In the genomic region with DNA sequence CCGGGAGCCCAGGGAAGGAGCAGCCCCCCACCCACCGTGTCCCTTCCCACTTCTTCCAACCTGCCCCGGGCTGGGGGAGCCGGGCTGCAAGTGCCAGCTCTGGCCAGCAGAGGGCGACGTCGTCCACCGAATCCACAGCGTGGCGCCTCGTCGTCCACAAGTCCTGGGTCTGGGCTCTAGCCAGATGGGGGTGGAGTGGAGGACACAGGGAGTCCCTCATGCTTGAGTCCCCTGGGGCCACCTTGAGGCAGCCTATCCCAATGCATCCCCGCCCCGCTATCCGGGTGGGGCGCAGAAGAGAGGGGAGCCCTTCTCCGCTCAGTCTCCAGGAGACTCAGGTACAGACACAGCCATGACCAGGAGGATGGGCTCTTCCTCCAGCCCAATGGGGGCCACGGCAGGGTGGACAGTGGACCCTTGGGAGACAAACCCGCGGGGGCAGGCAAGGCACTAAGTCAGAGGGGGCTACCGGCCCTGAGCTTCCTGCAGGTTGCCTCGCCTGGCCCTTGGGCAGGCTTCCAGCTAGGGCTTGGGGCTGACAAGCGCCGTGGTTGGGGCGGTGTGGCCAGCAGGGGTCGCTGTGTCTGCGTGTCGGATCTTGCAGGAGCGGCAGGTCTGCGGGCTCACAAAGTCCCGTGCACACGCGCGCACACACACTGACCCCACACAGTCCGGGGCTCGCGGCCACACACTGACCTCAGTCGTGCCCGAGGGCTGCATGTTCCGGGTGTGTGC, we compare ENCODE assay signal across 8 cellular contexts. TPM values are rescaled to one million over a fixed set of nuclear protein-coding genes. Genes with fewer than 3 reads are reported as not detected.
DNase-seq lines count a peak whose midpoint lies in the region; ATAC-seq and TF ChIP-seq lines count a peak whose summit lies in the region.

No MANE protein-coding gene starts in this region.

- 2 to 5% methylated on average over 12 to 24 of the region's 40 CpGs for WGBS in thyroid gland, 2 donors

- peak; percentile 66 for DNase-seq in DMS153 (lab: John Stamatoyannopoulos, UW)
- peak; percentile 87 for DNase-seq in GM23338 (ENCODE audit: low spot score)
- peak; percentile 72 for DNase-seq in MV-4-11 (lab: John Stamatoyannopoulos, UW)
- DNase-seq in Right ventricle myocardium superior = peak; percentile 95
- peak; percentile 89 to 92 for DNase-seq in thyroid gland

- H3K36me3 ChIP-seq in GM23338 (ENCODE audit: insufficient read depth) = no peaks in the 10 kb centered on the region
- no peaks in the 10 kb centered on the region for H3K36me3 ChIP-seq in parathyroid adenoma (ENCODE audit: control insufficient read depth, insufficient read depth, low read length)
- H3K36me3 ChIP-seq in thyroid gland = no peaks in the 10 kb centered on the region

- H2AFZ ChIP-seq in GM23338 = peak overlapping the region; percentile 100
- H2AFZ ChIP-seq in parathyroid adenoma = peak overlapping the region; percentile 76

- no peaks in the 10 kb centered on the region for H3F3A ChIP-seq in GM23338 (replicated peaks; ENCODE audit: low read depth)

- H3K4me2 ChIP-seq in GM23338 (peak overlapping the region; percentile 92), parathyroid adenoma (ENCODE audit: low read length) (peak overlapping the region; percentile 86)

- no peak for TF ChIP-seq POLR2A in thyroid gland (IDR thresholded peaks at IDR 0.05)

- H4K20me1 ChIP-seq in GM23338 (replicated peaks; ENCODE audit: insufficient read depth) = no peaks in the 10 kb centered on the region

- no peaks in the 10 kb centered on the region for H3K4me1 ChIP-seq in GM23338 (ENCODE audit: insufficient read depth)
- peaks cover 10% of the 10 kb centered on the region for H3K4me1 ChIP-seq in parathyroid adenoma
- H3K4me1 ChIP-seq in thyroid gland = peaks cover 16 to 31% of the 10 kb centered on the region in 2 donors

- intact Hi-C loops in Right ventricle myocardium superior (cut with DNase I) = loop anchor here (2.0 to 5.0 kb wide), 2 partner anchors 90 to 105 kb away; a partner anchor contains a TSS
- intact Hi-C loops in thyroid gland (cut with DNase I) = loop anchor here (5.0 kb wide), 3 partner anchors 90 to 105 kb away; a partner anchor contains a TSS

- H3K27me3 Mint-ChIP-seq in GM23338 (ENCODE audit: insufficient read depth, low read depth, poor library complexity) = peaks cover 19% of the 10 kb centered on the region
- peaks cover 10% of the 10 kb centered on the region for H3K27me3 Mint-ChIP-seq in activated naive CD8-positive, alpha-beta T cell

- no peak overlapping the region for H3K9ac ChIP-seq in parathyroid adenoma

- ATAC-seq in GM23338 (peak; percentile 80), SK-N-SH treated with all-trans-retinoic acid at 6 μM for 48 hours (peak; percentile 84), Right ventricle myocardium superior (ENCODE audit: poor library complexity) (peak; percentile 87)

- peaks cover 29% of the 10 kb centered on the region for H3K27me3 ChIP-seq in GM23338 (ENCODE audit: insufficient read depth)
- H3K27me3 ChIP-seq in parathyroid adenoma (ENCODE audit: control insufficient read depth, insufficient read depth, low read length) = no peaks in the 10 kb centered on the region
- H3K27me3 ChIP-seq in thyroid gland = no peaks in the 10 kb centered on the region

- H3K27ac Mint-ChIP-seq in GM23338 = no peak overlapping the region
- H3K27ac Mint-ChIP-seq in activated naive CD8-positive, alpha-beta T cell = no peak overlapping the region

- peak overlapping the region; percentile 54 for H3K4me3 Mint-ChIP-seq in GM23338
- peak overlapping the region; percentile 72 for H3K4me3 Mint-ChIP-seq in activated naive CD8-positive, alpha-beta T cell

- no peaks in the 10 kb centered on the region for H3K79me2 ChIP-seq in GM23338 (replicated peaks; ENCODE audit: insufficient read depth)
- H3K79me2 ChIP-seq in parathyroid adenoma = no peaks in the 10 kb centered on the region

- H3K27ac ChIP-seq in GM23338 (ENCODE audit: low read depth) = no peak overlapping the region
- H3K27ac ChIP-seq in parathyroid adenoma = no peak overlapping the region
- H3K27ac ChIP-seq in thyroid gland = no peak overlapping the region

- no peaks in the 10 kb centered on the region for H3K9me3 Mint-ChIP-seq in GM23338
- no peaks in the 10 kb centered on the region for H3K9me3 Mint-ChIP-seq in activated naive CD8-positive, alpha-beta T cell (ENCODE audit: low read depth)

- H3K4me3 ChIP-seq in GM23338 (peak overlapping the region; percentile 64), parathyroid adenoma (ENCODE audit: low read depth, low read length) (peak overlapping the region; percentile 33), thyroid gland (replicated peaks in 1 of 3) (no peak overlapping the region)

- no peaks in the 10 kb centered on the region for H3K9me2 ChIP-seq in GM23338 (ENCODE audit: insufficient read depth)

- TF ChIP-seq CTCF in GM23338 (conservative IDR thresholded peaks at IDR 0.05; ENCODE audit: low read depth in 2 of 2) = peak; percentile 78 to 98
- peak; percentile 90 for TF ChIP-seq CTCF in parathyroid adenoma (IDR thresholded peaks at IDR 0.05)
- peak; percentile 73 to 91 (median 80) for TF ChIP-seq CTCF in thyroid gland (IDR thresholded peaks at IDR 0.05)

- H3K36me3 Mint-ChIP-seq in GM23338 (ENCODE audit: low read depth) = no peaks in the 10 kb centered on the region; the same call in 2 of the 3 replicates
- no peaks in the 10 kb centered on the region for H3K36me3 Mint-ChIP-seq in activated naive CD8-positive, alpha-beta T cell

- peaks cover 8% of the 10 kb centered on the region for H3K4me1 Mint-ChIP-seq in GM23338
- peaks cover 3% of the 10 kb centered on the region for H3K4me1 Mint-ChIP-seq in activated naive CD8-positive, alpha-beta T cell (ENCODE audit: low read depth)

- H3K9me3 ChIP-seq in parathyroid adenoma (ENCODE audit: control insufficient read depth, low read length) = no peaks in the 10 kb centered on the region
- no peaks in the 10 kb centered on the region for H3K9me3 ChIP-seq in thyroid gland

TF ChIP-seq in GM23338, 12 proteins besides CTCF, POLR2A, EP300 and RAD21:
- TF ChIP-seq, protein P1, sequence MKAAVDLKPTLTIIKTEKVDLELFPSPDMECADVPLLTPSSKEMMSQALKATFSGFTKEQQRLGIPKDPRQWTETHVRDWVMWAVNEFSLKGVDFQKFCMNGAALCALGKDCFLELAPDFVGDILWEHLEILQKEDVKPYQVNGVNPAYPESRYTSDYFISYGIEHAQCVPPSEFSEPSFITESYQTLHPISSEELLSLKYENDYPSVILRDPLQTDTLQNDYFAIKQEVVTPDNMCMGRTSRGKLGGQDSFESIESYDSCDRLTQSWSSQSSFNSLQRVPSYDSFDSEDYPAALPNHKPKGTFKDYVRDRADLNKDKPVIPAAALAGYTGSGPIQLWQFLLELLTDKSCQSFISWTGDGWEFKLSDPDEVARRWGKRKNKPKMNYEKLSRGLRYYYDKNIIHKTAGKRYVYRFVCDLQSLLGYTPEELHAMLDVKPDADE (IDR thresholded peaks at IDR 0.05) = no peak
- TF ChIP-seq CREB1 (CRISPR knock-in tag; IDR thresholded peaks at IDR 0.05; ENCODE audit: low read depth) = peak; percentile 22; the same call in 1 of the 2 replicates

TF ChIP-seq in SK-N-SH treated with all-trans-retinoic acid at 6 μM for 48 hours, 23 proteins besides CTCF, POLR2A, EP300 and RAD21:
- TF ChIP-seq CSDC2 (CRISPR knock-in tag; IDR thresholded peaks at IDR 0.05) (no peak), ESRRG (CRISPR knock-in tag; IDR thresholded peaks at IDR 0.05) (no peak)
- TF ChIP-seq, protein P2, sequence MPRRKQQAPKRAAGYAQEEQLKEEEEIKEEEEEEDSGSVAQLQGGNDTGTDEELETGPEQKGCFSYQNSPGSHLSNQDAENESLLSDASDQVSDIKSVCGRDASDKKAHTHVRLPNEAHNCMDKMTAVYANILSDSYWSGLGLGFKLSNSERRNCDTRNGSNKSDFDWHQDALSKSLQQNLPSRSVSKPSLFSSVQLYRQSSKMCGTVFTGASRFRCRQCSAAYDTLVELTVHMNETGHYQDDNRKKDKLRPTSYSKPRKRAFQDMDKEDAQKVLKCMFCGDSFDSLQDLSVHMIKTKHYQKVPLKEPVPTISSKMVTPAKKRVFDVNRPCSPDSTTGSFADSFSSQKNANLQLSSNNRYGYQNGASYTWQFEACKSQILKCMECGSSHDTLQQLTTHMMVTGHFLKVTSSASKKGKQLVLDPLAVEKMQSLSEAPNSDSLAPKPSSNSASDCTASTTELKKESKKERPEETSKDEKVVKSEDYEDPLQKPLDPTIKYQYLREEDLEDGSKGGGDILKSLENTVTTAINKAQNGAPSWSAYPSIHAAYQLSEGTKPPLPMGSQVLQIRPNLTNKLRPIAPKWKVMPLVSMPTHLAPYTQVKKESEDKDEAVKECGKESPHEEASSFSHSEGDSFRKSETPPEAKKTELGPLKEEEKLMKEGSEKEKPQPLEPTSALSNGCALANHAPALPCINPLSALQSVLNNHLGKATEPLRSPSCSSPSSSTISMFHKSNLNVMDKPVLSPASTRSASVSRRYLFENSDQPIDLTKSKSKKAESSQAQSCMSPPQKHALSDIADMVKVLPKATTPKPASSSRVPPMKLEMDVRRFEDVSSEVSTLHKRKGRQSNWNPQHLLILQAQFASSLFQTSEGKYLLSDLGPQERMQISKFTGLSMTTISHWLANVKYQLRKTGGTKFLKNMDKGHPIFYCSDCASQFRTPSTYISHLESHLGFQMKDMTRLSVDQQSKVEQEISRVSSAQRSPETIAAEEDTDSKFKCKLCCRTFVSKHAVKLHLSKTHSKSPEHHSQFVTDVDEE (CRISPR knock-in tag; IDR thresholded peaks at IDR 0.05) = no peak
TF ChIP-seq in SK-N-SH treated with all-trans-retinoic acid at 6 μM for 48 hours: peak in this region for 0.

RNA-seq across cellular contexts. Expression of a gene that starts 5.5 kb away (rescaled TPM):
- total RNA-seq in GM23338 (2014; rRNA removed; shearing (Covaris generic)) = 2.2 and 2.7 TPM in 2 replicates
- polyA plus RNA-seq in GM23338 (2016; fragmentation: Nextera tagmentation; extraction: Ambion mirVana) = 1.1 and 1.3 TPM in 2 replicates
- total RNA-seq in Right ventricle myocardium superior = 0.38 TPM
- 1 to 10 TPM in 3 of 4 donors, not detected in 1; 1.1 to 3.5 (median 2.0) TPM for total RNA-seq in thyroid gland

RNA-seq across cellular contexts. Expression of a gene that starts 5.5 kb away (rescaled TPM):
- not detected in 2 replicates for total RNA-seq in GM23338 (2014; rRNA removed; shearing (Covaris generic))
- 0.08 TPM in 1 of 2 replicates, not detected in the other for polyA plus RNA-seq in GM23338 (2016; fragmentation: Nextera tagmentation; extraction: Ambion mirVana)
- total RNA-seq in Right ventricle myocardium superior (not detected), thyroid gland (not detected)

RNA-seq across cellular contexts. Expression of a gene that starts 16.7 kb away (rescaled TPM):
- 0.07 TPM in 1 of 2 replicates, not detected in the other for total RNA-seq in GM23338 (2014; rRNA removed; shearing (Covaris generic))
- polyA plus RNA-seq in GM23338 (2016; fragmentation: Nextera tagmentation; extraction: Ambion mirVana) = not detected in 2 replicates
- total RNA-seq in Right ventricle myocardium superior = not detected
- total RNA-seq in thyroid gland = under 1 TPM in 1 of 4 donors, not detected in 3; 0.67 TPM

RNA-seq across cellular contexts. Expression of a gene that starts 58.1 kb away (rescaled TPM):
- 49.9 and 52.8 TPM in 2 replicates for total RNA-seq in GM23338 (2014; rRNA removed; shearing (Covaris generic))
- 18.0 and 19.0 TPM in 2 replicates for polyA plus RNA-seq in GM23338 (2016; fragmentation: Nextera tagmentation; extraction: Ambion mirVana)
- total RNA-seq in Right ventricle myocardium superior (5.6 TPM), thyroid gland (1 to 10 TPM; 4.0 to 7.2 (median 6.2) TPM)

Comparison
In these comparisons a context has a peak if more than half of its experiments do, and no peak if none do; other contexts are left out.
1. H3K4me3 ChIP-seq: peak in GM23338 (single experiment) and parathyroid adenoma (single experiment); none in thyroid gland (0 of 3).
2. Peak in every context shown above with its lines, with median percentiles within 50 percentile points of each other: DNase-seq, ATAC-seq and CTCF ChIP-seq.